Comparison of ENCODE assay signal across 1 cellular context in the genomic region with DNA sequence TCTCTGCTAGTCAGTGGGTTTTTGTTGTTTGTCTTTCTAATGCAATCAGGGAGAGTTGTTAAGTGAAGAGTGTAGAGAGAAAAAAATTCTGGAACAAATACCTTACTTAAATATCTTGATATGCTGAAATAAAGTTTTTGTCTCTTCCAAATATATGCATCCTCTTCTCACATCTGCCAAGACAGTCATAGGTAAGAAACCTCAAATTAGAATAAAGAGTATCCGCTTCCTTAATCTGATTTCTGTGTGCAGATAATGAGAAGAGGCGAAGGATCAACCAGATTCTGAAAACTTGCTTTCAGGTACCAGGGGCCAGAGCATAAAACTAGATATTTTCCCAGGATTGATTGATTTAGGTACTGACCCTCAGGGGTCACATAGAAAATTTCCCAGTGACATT.
TF ChIP-seq lines count a peak whose summit lies in the region.

No MANE protein-coding gene starts in this region.

TF ChIP-seq in endothelial cell of umbilical vein, 7 proteins besides CTCF, POLR2A, EP300 and RAD21:
- no peak for TF ChIP-seq MYC (IDR thresholded peaks at IDR 0.05; ENCODE audit: low read depth, low read length)
- no peak for TF ChIP-seq EZH2 (IDR thresholded peaks at IDR 0.05; ENCODE audit: borderline replicate concordance, low read depth, low read length, severe bottlenecking)
- TF ChIP-seq POLR2AphosphoS5 (IDR thresholded peaks at IDR 0.05; ENCODE audit: insufficient read depth, low read depth, low read length): no peak
- TF ChIP-seq GATA2 (IDR thresholded peaks at IDR 0.05; ENCODE audit: insufficient read depth, insufficient read length, low read depth, low read length): no peak
- no peak for TF ChIP-seq FOS (IDR thresholded peaks at IDR 0.05; ENCODE audit: borderline replicate concordance, insufficient read depth, low read length)
- TF ChIP-seq, protein P1, sequence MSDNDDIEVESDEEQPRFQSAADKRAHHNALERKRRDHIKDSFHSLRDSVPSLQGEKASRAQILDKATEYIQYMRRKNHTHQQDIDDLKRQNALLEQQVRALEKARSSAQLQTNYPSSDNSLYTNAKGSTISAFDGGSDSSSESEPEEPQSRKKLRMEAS (IDR thresholded peaks at IDR 0.05; ENCODE audit: insufficient read depth, insufficient read length): no peak
